Comparison of ENCODE assay signal across 11 cellular contexts in genomic region chr4:151418385-151418784, GRCh38. TPM values are rescaled to one million over a fixed set of nuclear protein-coding genes. Genes with fewer than 3 reads are reported as not detected.
DNase-seq lines count a peak whose midpoint lies in the region; ATAC-seq, FAIRE-seq and TF ChIP-seq lines count a peak whose summit lies in the region.
"Had no signal": no experiment of that assay in that cellular context is flagged by ENCODE, and none has a peak within 500 bp of the region (broad histone marks: within the 10 kb centered on the region; RNA-seq: fewer than 3 reads in every experiment).

No MANE protein-coding gene starts in this region.

- H3K4me3 ChIP-seq in upper lobe of left lung (no peak overlapping the region), esophagus muscularis mucosa (no peak overlapping the region)
- H3K4me3 ChIP-seq: skin epidermis had no signal

- no peaks in the 10 kb centered on the region for H3K9me3 Mint-ChIP-seq in HFFc6
- H3K9me3 Mint-ChIP-seq in activated CD4-positive, alpha-beta memory T cell treated with anti-CD3 and anti-CD28 coated beads for 36 hours, result no peaks in the 10 kb centered on the region
- H3K9me3 Mint-ChIP-seq: stimulated activated naive CD8-positive, alpha-beta T cell treated with anti-CD3 and anti-CD28 coated beads, Interleukin-15, Interleukin-2, amounts not matched to agents 100 ng/mL and 50 ng/mL, for 24 hours had no signal

- no peaks in the 10 kb centered on the region for H3K9me3 ChIP-seq in upper lobe of left lung
- no peaks in the 10 kb centered on the region for H3K9me3 ChIP-seq in esophagus muscularis mucosa

- no peaks in the 10 kb centered on the region for H3K36me3 Mint-ChIP-seq in HFFc6 (ENCODE audit: low read depth)
- no peaks in the 10 kb centered on the region for H3K36me3 Mint-ChIP-seq in activated CD4-positive, alpha-beta memory T cell treated with anti-CD3 and anti-CD28 coated beads for 36 hours

- H3K27ac ChIP-seq in upper lobe of left lung, result peak overlapping the region in 3 of 4 donors; percentile 3 to 44 (median 10)
- H3K27ac ChIP-seq in esophagus muscularis mucosa (replicated peaks in 1 of 4), result no peak overlapping the region

- H3K27me3 ChIP-seq in upper lobe of left lung, result no peaks in the 10 kb centered on the region
- H3K27me3 ChIP-seq in esophagus muscularis mucosa, result no peaks in the 10 kb centered on the region

- H3K4me1 ChIP-seq in upper lobe of left lung (peaks cover 0 to 3% (median 0%) of the 10 kb centered on the region in 4 donors), esophagus muscularis mucosa (peaks cover 0 to 3% (median 0%) of the 10 kb centered on the region in 4 donors)

- CTCF ChIA-PET in activated CD4-positive, alpha-beta memory T cell treated with anti-CD3 and anti-CD28 coated beads for 36 hours (lab: Charles Lee), result no interaction called here

- peaks cover 61% of the 10 kb centered on the region for H3K4me1 Mint-ChIP-seq in HFFc6 (ENCODE audit: low read depth)
- no peaks in the 10 kb centered on the region for H3K4me1 Mint-ChIP-seq in activated CD4-positive, alpha-beta memory T cell treated with anti-CD3 and anti-CD28 coated beads for 36 hours (ENCODE audit: low read depth)

- no peaks in the 10 kb centered on the region for H3K27me3 Mint-ChIP-seq in HFFc6 (ENCODE audit: insufficient read depth)
- no peaks in the 10 kb centered on the region for H3K27me3 Mint-ChIP-seq in activated CD4-positive, alpha-beta memory T cell treated with anti-CD3 and anti-CD28 coated beads for 36 hours

- peak in 1 of 4 donors; percentile 15 for TF ChIP-seq EP300 in upper lobe of left lung (IDR thresholded peaks at IDR 0.05)
- no peak for TF ChIP-seq EP300 in esophagus muscularis mucosa (IDR thresholded peaks at IDR 0.05)

- peak overlapping the region; percentile 82 for H3K27ac Mint-ChIP-seq in HFFc6
- H3K27ac Mint-ChIP-seq in activated CD4-positive, alpha-beta memory T cell treated with anti-CD3 and anti-CD28 coated beads for 36 hours, result no peak overlapping the region
- H3K27ac Mint-ChIP-seq: stimulated activated naive CD8-positive, alpha-beta T cell treated with anti-CD3 and anti-CD28 coated beads, Interleukin-15, Interleukin-2, amounts not matched to agents 100 ng/mL and 50 ng/mL, for 24 hours had no signal

- peak; percentile 14 to 69 for ATAC-seq in upper lobe of left lung (ENCODE audit: low FRiP score in 2 of 2)

- no peak for TF ChIP-seq CTCF in HFFc6 (IDR thresholded peaks at IDR 0.05)
- no peak for TF ChIP-seq CTCF in upper lobe of left lung (IDR thresholded peaks at IDR 0.05)
- no peak for TF ChIP-seq CTCF in esophagus muscularis mucosa (IDR thresholded peaks at IDR 0.05)

- no peak for TF ChIP-seq POLR2A in upper lobe of left lung (IDR thresholded peaks at IDR 0.05)
- no peak for TF ChIP-seq POLR2A in esophagus muscularis mucosa (IDR thresholded peaks at IDR 0.05; ENCODE audit: low read depth)

- DNase-seq in HFFc6 (peak; percentile 79), amniotic epithelial cell (ENCODE audit: low read depth) (peak; percentile 79), upper lobe of left lung (no peak), esophagus muscularis mucosa (ENCODE audit: extremely low spot score) (no peak), NCI-H2081 treated with DMSO at 0.1 percent for 48 hours (lab: John Stamatoyannopoulos, UW) (no peak)
- DNase-seq in activated CD4-positive, alpha-beta memory T cell treated with anti-CD3 and anti-CD28 coated beads for 36 hours, result no peak
- DNase-seq: activated CD8-positive, alpha-beta memory T cell treated with anti-CD3 and anti-CD28 coated beads, Interleukin-2, amount 50 U/mL, for 48 hours; NCI-H1417 treated with DMSO at 0.1 percent for 48 hours had no signal

- no peaks in the 10 kb centered on the region for H3K36me3 ChIP-seq in upper lobe of left lung
- no peaks in the 10 kb centered on the region for H3K36me3 ChIP-seq in esophagus muscularis mucosa

- POLR2A ChIA-PET in activated CD4-positive, alpha-beta memory T cell treated with anti-CD3 and anti-CD28 coated beads for 36 hours (lab: Charles Lee), result no interaction called here

- no peak overlapping the region; the same call in 1 of the 2 replicates for H3K4me3 Mint-ChIP-seq in HFFc6
- H3K4me3 Mint-ChIP-seq in activated CD4-positive, alpha-beta memory T cell treated with anti-CD3 and anti-CD28 coated beads for 36 hours, result no peak overlapping the region
- H3K4me3 Mint-ChIP-seq: stimulated activated naive CD8-positive, alpha-beta T cell treated with anti-CD3 and anti-CD28 coated beads, Interleukin-15, Interleukin-2, amounts not matched to agents 100 ng/mL and 50 ng/mL, for 24 hours had no signal

- intact Hi-C loops in esophagus muscularis mucosa (cut with DNase I), result no loop called here
- intact Hi-C loops in activated CD4-positive, alpha-beta memory T cell treated with anti-CD3 and anti-CD28 coated beads for 36 hours (cut with micrococcal nuclease), result no loop called here

- FAIRE-seq in islet of Langerhans (lab: Jason Lieb, UNC), result peak; percentile 71

RNA-seq across cellular contexts. Expression of gene FHIP1A, which starts 9.4 kb away (rescaled TPM):
- 1 to 10 TPM in 1 of 6 experiments, under 1 TPM in 5; 0.58 to 1.3 (median 0.82) TPM for total RNA-seq in HFFc6 (2021; fragmentation: NEBNext Ultra II Directional; extraction: Animal tissue kit (Norgen Biotek cat#: 25700))
- total RNA-seq in upper lobe of left lung (10 to 100 TPM; 13.5 to 36.1 (median 20.5) TPM), esophagus muscularis mucosa (1 to 10 TPM in 3 of 4 donors, under 1 TPM in 1; 0.83 to 6.2 (median 2.2) TPM)
- under 1 TPM; 0.45 to 0.46 TPM for total RNA-seq in activated CD4-positive, alpha-beta memory T cell treated with anti-CD3 and anti-CD28 coated beads for 36 hours

Comparison
In these comparisons a context has a peak if more than half of its experiments do, and no peak if none do; other contexts are left out.
1. DNase-seq: peak in HFFc6 (single experiment) and amniotic epithelial cell (single experiment); none in upper lobe of left lung (0 of 2), esophagus muscularis mucosa (single experiment), NCI-H2081 treated with DMSO at 0.1 percent for 48 hours (single experiment) and activated CD4-positive, alpha-beta memory T cell treated with anti-CD3 and anti-CD28 coated beads for 36 hours (single experiment).
2. H3K27ac ChIP-seq: peak in upper lobe of left lung (3 of 4); none in esophagus muscularis mucosa (0 of 4).